In genomic region chr1:224047538-224047937, GRCh38 we compare ENCODE assay signal across 19 cellular contexts.
DNase-seq lines count a peak whose midpoint lies in the region; TF ChIP-seq lines count a peak whose summit lies in the region.
"Had no signal": no experiment of that assay in that cellular context is flagged by ENCODE, and none has a peak within 500 bp of the region (broad histone marks: within the 10 kb centered on the region; RNA-seq: fewer than 3 reads in every experiment).

No MANE protein-coding gene starts in this region.

- no peak overlapping the region for H2AFZ ChIP-seq in fibroblast of lung (ENCODE audit: low read length)
- H2AFZ ChIP-seq: GM23338 had no signal

- no peak overlapping the region for H3K27ac ChIP-seq in fibroblast of lung (ENCODE audit: insufficient read depth, low read length)
- H3K27ac ChIP-seq: RWPE1 had no signal

- no peak overlapping the region for H3K9ac ChIP-seq in fibroblast of lung (ENCODE audit: insufficient read depth, low read length)

- TF ChIP-seq CTCF in fibroblast of lung (conservative IDR thresholded peaks at IDR 0.05 in 1 of 2, IDR thresholded peaks at IDR 0.05 in 1 of 2; ENCODE audit: low read depth in 1 of 2, low read length in 2 of 2) = no peak

- H3K79me2 ChIP-seq in fibroblast of lung (ENCODE audit: control insufficient read depth, insufficient read depth, low read length) = no peaks in the 10 kb centered on the region

- no peaks in the 10 kb centered on the region for H3K27me3 ChIP-seq in fibroblast of lung (ENCODE audit: control insufficient read depth, insufficient read depth, low read length)

- no peaks in the 10 kb centered on the region for H3K36me3 ChIP-seq in fibroblast of lung (ENCODE audit: control insufficient read depth, insufficient read depth, low read length)
- H3K36me3 ChIP-seq: MG63 had no signal

- DNase-seq in EL = peak; percentile 52
- peak; percentile 62 for DNase-seq in M059J (ENCODE audit: low read depth)
- DNase-seq in fibroblast of lung (ENCODE audit: low read depth in 2 of 2) = peak; percentile 24 to 65
- DNase-seq in GF-D8 (lab: John Stamatoyannopoulos, UW) = no peak
- DNase-seq in NCI-H446 treated with DMSO at 0.1 percent for 48 hours (lab: John Stamatoyannopoulos, UW) = no peak
- no peak for DNase-seq in activated T-cell treated with anti-CD3 and anti-CD28 coated beads, Interleukin-2, amount 50 U/mL, for 48 hours
- DNase-seq in UCSD-AML1 (lab: John Stamatoyannopoulos, UW; ENCODE audit: unreplicated experiment) = no peak
- DNase-seq: CD4-positive, CD25-positive, alpha-beta regulatory T cell; COR-L47; DMS 273 treated with DMSO at 0.1 percent for 48 hours; MG63; NCI-H1048; NCI-H1436; NCI-H1930; NCI-H226; NCI-H524 treated with DMSO at 0.1 percent for 48 hours; SIG-M5 had no signal

- no peak overlapping the region for H3K4me2 ChIP-seq in fibroblast of lung (ENCODE audit: extremely low read depth, insufficient read depth, low read length)
- H3K4me2 ChIP-seq: GM23338 had no signal

- H3K4me1 ChIP-seq in fibroblast of lung (ENCODE audit: control insufficient read depth, extremely low read depth, insufficient read depth, low read length) = peaks cover 6% of the 10 kb centered on the region

- no peaks in the 10 kb centered on the region for H3K9me3 ChIP-seq in fibroblast of lung (ENCODE audit: control insufficient read depth, insufficient read depth, low read depth, low read length)

- no peak overlapping the region for H3K4me3 ChIP-seq in fibroblast of lung (replicated peaks in 1 of 4; ENCODE audit: control extremely low read depth in 1 of 4, insufficient read depth in 1 of 4, low read depth in 3 of 4, low read length in 4 of 4)
- H3K4me3 ChIP-seq: GM23338, MG63 had no signal

- no peaks in the 10 kb centered on the region for H4K20me1 ChIP-seq in fibroblast of lung (ENCODE audit: control insufficient read depth, extremely low read depth, insufficient read depth, low read length)

Comparison
In these comparisons a context has a peak if more than half of its experiments do, and no peak if none do; other contexts are left out.
1. DNase-seq: peak in EL (single experiment), M059J (single experiment) and fibroblast of lung (2 of 2); none in GF-D8 (single experiment), NCI-H446 treated with DMSO at 0.1 percent for 48 hours (single experiment), activated T-cell treated with anti-CD3 and anti-CD28 coated beads, Interleukin-2, amount 50 U/mL, for 48 hours (0 of 2) and UCSD-AML1 (single experiment).